18 cellular contexts compared by ENCODE assay signal in the genomic region with DNA sequence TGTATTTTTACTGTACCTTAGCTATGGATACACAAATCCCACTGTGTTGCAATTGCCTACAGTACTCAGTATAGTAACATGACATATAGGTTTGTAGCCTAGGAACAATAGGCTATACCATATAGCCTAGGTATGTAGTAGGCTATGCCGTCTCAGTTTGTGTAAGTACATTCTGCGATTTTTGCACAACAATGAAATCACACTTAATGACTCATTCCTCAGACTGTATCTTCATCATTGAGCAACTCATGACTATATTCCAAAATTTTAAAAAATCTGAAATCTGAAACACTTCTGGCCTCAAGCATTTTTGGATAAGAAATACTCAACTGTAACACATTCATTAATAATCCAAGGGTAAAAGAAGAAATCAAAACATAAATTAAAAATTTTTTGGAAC.
DNase-seq lines count a peak whose midpoint lies in the region; ATAC-seq and TF ChIP-seq lines count a peak whose summit lies in the region.
"Had no signal": no experiment of that assay in that cellular context is flagged by ENCODE, and none has a peak within 500 bp of the region (broad histone marks: within the 10 kb centered on the region; RNA-seq: fewer than 3 reads in every experiment).

No MANE protein-coding gene starts in this region.

- H3K27me3 Mint-ChIP-seq in Caco-2 (ENCODE audit: insufficient read depth, unreplicated experiment): no peaks in the 10 kb centered on the region

- no peak overlapping the region for H3K9ac ChIP-seq in IMR-90 (ENCODE audit: low read depth, low read length)

- no peak for ATAC-seq in IMR-90 (ENCODE audit: low read depth)
- ATAC-seq: HepG2 had no signal

- H2BK15ac ChIP-seq in IMR-90 (ENCODE audit: low read depth, low read length): no peak overlapping the region

- H4K91ac ChIP-seq in IMR-90 (ENCODE audit: insufficient read depth, low read depth, low read length): no peak overlapping the region

- no peaks in the 10 kb centered on the region for H3K79me1 ChIP-seq in IMR-90 (ENCODE audit: low read depth in 1 of 2, low read length in 2 of 2)

- H3K4me3 ChIP-seq in IMR-90 (ENCODE audit: insufficient read depth, low read depth, low read length) (no peak overlapping the region), choroid plexus epithelial cell (ENCODE audit: low read depth, low read length) (no peak overlapping the region), fibroblast of the aortic adventitia (ENCODE audit: low read depth, low read length) (no peak overlapping the region), Caco-2 (ENCODE audit: low read depth, low read length) (no peak overlapping the region)
- H3K4me3 ChIP-seq: PC-9 had no signal

- no peak overlapping the region for H2AFZ ChIP-seq in IMR-90 (replicated peaks; ENCODE audit: low read length, poor library complexity)
- H2AFZ ChIP-seq: PC-9 had no signal

- H3K4me2 ChIP-seq in IMR-90 (ENCODE audit: low read depth, low read length): no peak overlapping the region
- H3K4me2 ChIP-seq: PC-9 had no signal

- no peak overlapping the region for H2BK5ac ChIP-seq in IMR-90 (ENCODE audit: low read depth, low read length, poor library complexity, severe bottlenecking)

- 60% methylated on average over 2 of the region's 2 CpGs; no CpG with 5 or more reads in 1 of the 2 experiments for WGBS in IMR-90 (ENCODE audit: extremely low coverage in 2 of 2, insufficient read length in 1 of 2), 2 experiments

- H2BK120ac ChIP-seq in IMR-90 (ENCODE audit: low read depth, low read length): no peak overlapping the region

- POLR2A ChIA-PET in IMR-90 (lab: Charles Lee; ENCODE audit: unreplicated experiment): no interaction called here
- POLR2A ChIA-PET in Caco-2 (lab: Charles Lee): no interaction called here

- DNase-seq in IMR-90: peak; percentile 3
- DNase-seq in choroid plexus epithelial cell (ENCODE audit: low read depth): peak; percentile 39
- peak; percentile 76 for DNase-seq in fibroblast of the aortic adventitia (ENCODE audit: low read depth)
- peak; percentile 9 for DNase-seq in stromal cell of bone marrow (ENCODE audit: low read depth)
- DNase-seq in stimulated activated naive CD4-positive, alpha-beta T cell (lab: John Stamatoyannopoulos, UW): no peak
- no peak for DNase-seq in NCI-H1048 (lab: John Stamatoyannopoulos, UW)
- DNase-seq in Caco-2: no peak
- DNase-seq: C1 segment of cervical spinal cord, DMS79, H9, KG1, NCI-H1436 treated with DMSO at 0.1 percent for 48 hours, NCI-H2029, NCI-H2171, NCI-H526, PC-9 had no signal

- H3K36me3 Mint-ChIP-seq in Caco-2 (ENCODE audit: insufficient read depth, unreplicated experiment): no peaks in the 10 kb centered on the region

- H3K4ac ChIP-seq in IMR-90 (ENCODE audit: low read depth, low read length): no peak overlapping the region

- no peak overlapping the region for H2AK9ac ChIP-seq in IMR-90 (replicated peaks; ENCODE audit: low read depth, low read length, poor library complexity)

- BruUV-seq in IMR-90 (replicated peaks; lab: Mats Ljungman, UMichigan): no TSS peak
- no TSS peak for BruUV-seq in Caco-2 (replicated peaks; lab: Mats Ljungman, UMichigan)

- no peaks in the 10 kb centered on the region for H3K36me3 ChIP-seq in IMR-90 (ENCODE audit: control insufficient read depth, insufficient read depth, low read length)
- H3K36me3 ChIP-seq in Caco-2 (ENCODE audit: control insufficient read depth, insufficient read depth, low read length): no peaks in the 10 kb centered on the region

- H4K5ac ChIP-seq in IMR-90 (ENCODE audit: low read depth, low read length): no peak overlapping the region

- no peak overlapping the region for H3K14ac ChIP-seq in IMR-90 (replicated peaks; ENCODE audit: low read depth, low read length)

- TF ChIP-seq CTCF in IMR-90 (conservative IDR thresholded peaks at IDR 0.05; ENCODE audit: low read depth, low read length) (no peak), choroid plexus epithelial cell (conservative IDR thresholded peaks at IDR 0.05; ENCODE audit: low read depth, low read length) (no peak), fibroblast of the aortic adventitia (IDR thresholded peaks at IDR 0.05; ENCODE audit: insufficient read depth, low read length) (no peak), Caco-2 (IDR thresholded peaks at IDR 0.05; ENCODE audit: insufficient read depth in 1 of 2, low read depth in 1 of 2, low read length in 1 of 2, severe bottlenecking in 1 of 2, unreplicated experiment in 1 of 2) (no peak)

- H3K4me1 Mint-ChIP-seq in Caco-2 (ENCODE audit: low read depth, unreplicated experiment): no peaks in the 10 kb centered on the region

- H3K23ac ChIP-seq in IMR-90 (ENCODE audit: low read depth, low read length): no peak overlapping the region

- dilution Hi-C loops in IMR-90 (cut with HindIII; ENCODE audit: low sequenced_read_pairs, unreplicated experiment): no loop called here

- no peak overlapping the region for H4K8ac ChIP-seq in IMR-90 (ENCODE audit: low read depth in 2 of 2, low read length in 2 of 2)

- TF ChIP-seq RAD21 in IMR-90 (IDR thresholded peaks at IDR 0.05; ENCODE audit: low read length): no peak

- H3K9me3 Mint-ChIP-seq in Caco-2 (ENCODE audit: unreplicated experiment): peaks cover 11% of the 10 kb centered on the region

- H3K27me3 ChIP-seq in IMR-90 (ENCODE audit: control insufficient read depth, insufficient read depth, low read length): no peaks in the 10 kb centered on the region
- no peaks in the 10 kb centered on the region for H3K27me3 ChIP-seq in Caco-2 (replicated peaks; ENCODE audit: control insufficient read depth, insufficient read depth, low read length)

- no peaks in the 10 kb centered on the region for H3K9me3 ChIP-seq in IMR-90 (ENCODE audit: control insufficient read depth, insufficient read depth, low read length)
- 0 out of 2 replicates have a peak, but pooled peaks cover 6% of the 10 kb centered on the region for H3K9me3 ChIP-seq in Caco-2

- H4K20me1 ChIP-seq in IMR-90 (ENCODE audit: insufficient read depth, low read length): no peaks in the 10 kb centered on the region

- H3K18ac ChIP-seq in IMR-90 (ENCODE audit: low read depth, low read length): no peak overlapping the region

- H2BK20ac ChIP-seq in IMR-90 (ENCODE audit: low read depth, low read length): no peak overlapping the region

- no peak overlapping the region for H3K4me3 Mint-ChIP-seq in Caco-2 (ENCODE audit: unreplicated experiment)
- H3K4me3 Mint-ChIP-seq: H9 had no signal

- no peak overlapping the region for H2AK5ac ChIP-seq in IMR-90 (ENCODE audit: low read depth, low read length)

- H3K27ac ChIP-seq in IMR-90 (ENCODE audit: insufficient read depth, low read length): no peak overlapping the region
- H3K27ac ChIP-seq: PC-9, RWPE1 had no signal

- no peaks in the 10 kb centered on the region for H3K4me1 ChIP-seq in IMR-90 (ENCODE audit: control insufficient read depth, insufficient read depth, low read length)
- no peaks in the 10 kb centered on the region for H3K4me1 ChIP-seq in Caco-2

- in situ Hi-C loops in IMR-90 (cut with MboI; ENCODE audit: low sequenced_read_pairs): no loop called here

- TF ChIP-seq POLR2A in IMR-90 (IDR thresholded peaks at IDR 0.05; ENCODE audit: low read depth, low read length): no peak

- intact Hi-C loops in IMR-90 (cut with micrococcal nuclease) (no loop called here), Caco-2 (cut with micrococcal nuclease; ENCODE audit: unreplicated experiment) (no loop called here)

- no peak overlapping the region for H3K27ac Mint-ChIP-seq in Caco-2 (ENCODE audit: unreplicated experiment)
- H3K27ac Mint-ChIP-seq: H9 had no signal

- no peak overlapping the region for H3K56ac ChIP-seq in IMR-90 (ENCODE audit: extremely low read depth, insufficient read depth, low read length)

- no peaks in the 10 kb centered on the region for H3K9me1 ChIP-seq in IMR-90 (ENCODE audit: insufficient read depth, low read length)

- CTCF ChIA-PET in IMR-90 (lab: Yijun Ruan, JAX) (interaction anchor here (0.7 kb wide), 1 partner anchor 759 kb away, joined by 5 read pairs; no protein-coding TSS in a partner anchor), Caco-2 (lab: Charles Lee) (no interaction called here)

TF ChIP-seq in IMR-90, 13 proteins besides CTCF, POLR2A, EP300 and RAD21:
- TF ChIP-seq CEBPB (IDR thresholded peaks at IDR 0.05; ENCODE audit: low read depth, low read length) (no peak), NFE2L2 (IDR thresholded peaks at IDR 0.05; ENCODE audit: low read depth, low read length) (no peak), MAZ (IDR thresholded peaks at IDR 0.05; ENCODE audit: borderline replicate concordance, low read depth, low read length) (no peak), CHD1 (IDR thresholded peaks at IDR 0.05; ENCODE audit: low read depth, low read length) (no peak), RCOR1 (IDR thresholded peaks at IDR 0.05; ENCODE audit: insufficient replicate concordance, low read length) (no peak), MAFK (IDR thresholded peaks at IDR 0.05; ENCODE audit: low read depth, low read length) (no peak), SMC3 (IDR thresholded peaks at IDR 0.05; ENCODE audit: low read depth, low read length) (no peak), RFX5 (IDR thresholded peaks at IDR 0.05; ENCODE audit: low read depth, low read length) (no peak)
- TF ChIP-seq, protein P1, sequence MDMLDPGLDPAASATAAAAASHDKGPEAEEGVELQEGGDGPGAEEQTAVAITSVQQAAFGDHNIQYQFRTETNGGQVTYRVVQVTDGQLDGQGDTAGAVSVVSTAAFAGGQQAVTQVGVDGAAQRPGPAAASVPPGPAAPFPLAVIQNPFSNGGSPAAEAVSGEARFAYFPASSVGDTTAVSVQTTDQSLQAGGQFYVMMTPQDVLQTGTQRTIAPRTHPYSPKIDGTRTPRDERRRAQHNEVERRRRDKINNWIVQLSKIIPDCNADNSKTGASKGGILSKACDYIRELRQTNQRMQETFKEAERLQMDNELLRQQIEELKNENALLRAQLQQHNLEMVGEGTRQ (IDR thresholded peaks at IDR 0.05; ENCODE audit: low read depth, low read length): no peak
- TF ChIP-seq, protein P2, sequence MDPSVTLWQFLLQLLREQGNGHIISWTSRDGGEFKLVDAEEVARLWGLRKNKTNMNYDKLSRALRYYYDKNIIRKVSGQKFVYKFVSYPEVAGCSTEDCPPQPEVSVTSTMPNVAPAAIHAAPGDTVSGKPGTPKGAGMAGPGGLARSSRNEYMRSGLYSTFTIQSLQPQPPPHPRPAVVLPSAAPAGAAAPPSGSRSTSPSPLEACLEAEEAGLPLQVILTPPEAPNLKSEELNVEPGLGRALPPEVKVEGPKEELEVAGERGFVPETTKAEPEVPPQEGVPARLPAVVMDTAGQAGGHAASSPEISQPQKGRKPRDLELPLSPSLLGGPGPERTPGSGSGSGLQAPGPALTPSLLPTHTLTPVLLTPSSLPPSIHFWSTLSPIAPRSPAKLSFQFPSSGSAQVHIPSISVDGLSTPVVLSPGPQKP (IDR thresholded peaks at IDR 0.05; ENCODE audit: borderline replicate concordance, low read depth, low read length): no peak

Comparison
In these comparisons a context has a peak if more than half of its experiments do, and no peak if none do; other contexts are left out.
1. DNase-seq: peak in IMR-90 (single experiment), choroid plexus epithelial cell (single experiment), fibroblast of the aortic adventitia (single experiment) and stromal cell of bone marrow (single experiment); none in stimulated activated naive CD4-positive, alpha-beta T cell (0 of 6), NCI-H1048 (single experiment) and Caco-2 (0 of 2).